Comparison of ENCODE assay signal across 18 cellular contexts in genomic region chr10:123666318-123667291, GRCh38. TPM values are rescaled to one million over a fixed set of nuclear protein-coding genes. Genes with fewer than 3 reads are reported as not detected.
DNase-seq lines count a peak whose midpoint lies in the region; ATAC-seq and TF ChIP-seq lines count a peak whose summit lies in the region.
"Had no signal": no experiment of that assay in that cellular context is flagged by ENCODE, and none has a peak within 500 bp of the region (broad histone marks: within the 10 kb centered on the region; RNA-seq: fewer than 3 reads in every experiment).

A gene with protein sequence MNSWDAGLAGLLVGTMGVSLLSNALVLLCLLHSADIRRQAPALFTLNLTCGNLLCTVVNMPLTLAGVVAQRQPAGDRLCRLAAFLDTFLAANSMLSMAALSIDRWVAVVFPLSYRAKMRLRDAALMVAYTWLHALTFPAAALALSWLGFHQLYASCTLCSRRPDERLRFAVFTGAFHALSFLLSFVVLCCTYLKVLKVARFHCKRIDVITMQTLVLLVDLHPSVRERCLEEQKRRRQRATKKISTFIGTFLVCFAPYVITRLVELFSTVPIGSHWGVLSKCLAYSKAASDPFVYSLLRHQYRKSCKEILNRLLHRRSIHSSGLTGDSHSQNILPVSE (plus strand): TSS chr10:123666355. CDS start chr10:123666408, 53 bp downstream.

- peak within 1 kb of the TSS; percentile 47 for H2AFZ ChIP-seq in GM23338
- H2AFZ ChIP-seq in neuronal stem cell (ENCODE audit: low read length), result no peak within 1 kb of the TSS

- no peak within 1 kb of the TSS for H2BK120ac ChIP-seq in neuronal stem cell (ENCODE audit: low read depth, low read length)

- peak within 1 kb of the TSS; percentile 66 for H3K9ac ChIP-seq in neuronal stem cell (ENCODE audit: low read depth, low read length, poor library complexity)
- H3K9ac ChIP-seq: BLaER1, KMS-11 had no signal

- H3K27ac Mint-ChIP-seq in GM23338, result no peak within 1 kb of the TSS
- no peak within 1 kb of the TSS for H3K27ac Mint-ChIP-seq in natural killer cell treated with Interleukin-12 subunit alpha and Interleukin-12 subunit beta and Interleukin-15 and Interleukin-18, amount 100 ng/mL, for 72 hours
- H3K27ac Mint-ChIP-seq: stimulated activated memory B cell treated with anti-CD40 and anti-IgM and Interleukin-4, amounts not matched to agents 10 μg/mL and 1 μg/mL and 100 μg/mL, for 72 hours; T-helper 17 cell had no signal

- ATAC-seq in GM23338 (peak; percentile 66), HG02852 (IDR thresholded peaks at IDR 0.05; ENCODE audit: unreplicated experiment) (no peak), HG03354 (IDR thresholded peaks at IDR 0.05; ENCODE audit: poor library complexity, severe bottlenecking, unreplicated experiment) (no peak)
- ATAC-seq in natural killer cell treated with Interleukin-12 subunit alpha and Interleukin-12 subunit beta and Interleukin-15 and Interleukin-18, amount 100 ng/mL, for 72 hours, result no peak
- ATAC-seq: left ventricle myocardium superior, T-helper 17 cell had no signal

- H3K9me3 ChIP-seq in neuronal stem cell (replicated peaks in 1 of 2; ENCODE audit: control insufficient read depth in 2 of 2, insufficient read depth in 1 of 2, low read depth in 1 of 2, low read length in 2 of 2), result peaks cover 0 to 7% of the 10 kb centered on the region in 2 donors
- H3K9me3 ChIP-seq: transverse colon had no signal

- no peaks in the 10 kb centered on the region for H3K79me1 ChIP-seq in neuronal stem cell (ENCODE audit: low read depth, low read length)

- no peaks in the 10 kb centered on the region for H3K4me1 ChIP-seq in GM23338 (ENCODE audit: insufficient read depth)
- H3K4me1 ChIP-seq in neuronal stem cell (ENCODE audit: control insufficient read depth in 2 of 2, insufficient read depth in 1 of 2, low read depth in 1 of 2, low read length in 2 of 2), result peaks cover 0 to 11% of the 10 kb centered on the region in 2 donors
- H3K4me1 ChIP-seq: transverse colon had no signal

- no CpG with 5 or more reads among the region's 103 CpGs for WGBS in neuronal stem cell (ENCODE audit: extremely low coverage in 2 of 2, insufficient read length in 2 of 2, insufficient replicate concordance in 1 of 2), 2 donors

- H4K8ac ChIP-seq in neuronal stem cell (ENCODE audit: low read depth, low read length), result no peak within 1 kb of the TSS

- peaks cover 45% of the 10 kb centered on the region for H3K27me3 Mint-ChIP-seq in GM23338 (ENCODE audit: insufficient read depth, low read depth, poor library complexity)
- peaks cover 16 to 21% of the 10 kb centered on the region in 2 donors for H3K27me3 Mint-ChIP-seq in natural killer cell treated with Interleukin-12 subunit alpha and Interleukin-12 subunit beta and Interleukin-15 and Interleukin-18, amount 100 ng/mL, for 72 hours

- H3K4me3 ChIP-seq in GM23338 (peak within 1 kb of the TSS; percentile 51), iPS-11a (ENCODE audit: low read depth, low read length) (peak within 1 kb of the TSS; percentile 24), neuronal stem cell (ENCODE audit: low read length in 2 of 2) (peak within 1 kb of the TSS in 1 of 2 donors; percentile 58)
- H3K4me3 ChIP-seq: BLaER1, transverse colon had no signal

- H3K18ac ChIP-seq in neuronal stem cell (ENCODE audit: low read length), result peak within 1 kb of the TSS; percentile 73

- H3K4me2 ChIP-seq in GM23338 (peak within 1 kb of the TSS; percentile 80), neuronal stem cell (ENCODE audit: insufficient read depth, low read length, poor library complexity, severe bottlenecking) (peak within 1 kb of the TSS; percentile 72)
- H3K4me2 ChIP-seq: KMS-11 had no signal

- H4K20me1 ChIP-seq in GM23338 (replicated peaks; ENCODE audit: insufficient read depth), result no peaks in the 10 kb centered on the region
- H4K20me1 ChIP-seq: BLaER1 had no signal

- peaks cover 19% of the 10 kb centered on the region for H3K4me1 Mint-ChIP-seq in GM23338
- no peaks in the 10 kb centered on the region for H3K4me1 Mint-ChIP-seq in natural killer cell treated with Interleukin-12 subunit alpha and Interleukin-12 subunit beta and Interleukin-15 and Interleukin-18, amount 100 ng/mL, for 72 hours (ENCODE audit: low read depth in 2 of 2)
- H3K4me1 Mint-ChIP-seq: central memory CD8-positive, alpha-beta T cell; stimulated activated memory B cell treated with anti-CD40 and anti-IgM and Interleukin-4, amounts not matched to agents 10 μg/mL and 1 μg/mL and 100 μg/mL, for 72 hours; T-helper 17 cell had no signal

- no peaks in the 10 kb centered on the region for H3F3A ChIP-seq in GM23338 (replicated peaks; ENCODE audit: low read depth)

- H3K9me2 ChIP-seq in GM23338 (ENCODE audit: insufficient read depth), result no peaks in the 10 kb centered on the region

- H3K36me3 ChIP-seq in GM23338 (ENCODE audit: insufficient read depth) (no peaks in the 10 kb centered on the region), neuronal stem cell (replicated peaks in 1 of 2; ENCODE audit: control insufficient read depth in 2 of 2, insufficient read depth in 2 of 2, low read length in 2 of 2) (no peaks in the 10 kb centered on the region)
- H3K36me3 ChIP-seq: BLaER1, transverse colon had no signal

- H2BK5ac ChIP-seq in neuronal stem cell (ENCODE audit: low read length), result no peak within 1 kb of the TSS

- peak within 1 kb of the TSS; percentile 43 for H2BK12ac ChIP-seq in neuronal stem cell (ENCODE audit: low read length)

- no peaks in the 10 kb centered on the region for H3K79me2 ChIP-seq in GM23338 (replicated peaks; ENCODE audit: insufficient read depth)

- H3K23ac ChIP-seq in neuronal stem cell (ENCODE audit: low read depth, low read length, poor library complexity), result peak within 1 kb of the TSS; percentile 90

- 0 out of 4 replicates have a peak, but pooled peaks of 1 of the 2 experiments have one; percentile 7 for TF ChIP-seq CTCF in GM23338 (conservative IDR thresholded peaks at IDR 0.05; ENCODE audit: low read depth in 2 of 2)

- no peak within 1 kb of the TSS for H2BK15ac ChIP-seq in neuronal stem cell (ENCODE audit: low read length)

- H3K27me3 ChIP-seq in GM23338 (ENCODE audit: insufficient read depth) (peaks cover 46% of the 10 kb centered on the region), neuronal stem cell (ENCODE audit: control insufficient read depth in 3 of 3, insufficient read depth in 3 of 3, low read depth in 1 of 3, low read length in 3 of 3) (peaks cover 17 to 64% (median 38%) of the 10 kb centered on the region in 3 experiments)
- H3K27me3 ChIP-seq: BLaER1 had no signal

- no peak within 1 kb of the TSS for H3K14ac ChIP-seq in neuronal stem cell (ENCODE audit: low read length)

- peaks cover 3% of the 10 kb centered on the region for H3K36me3 Mint-ChIP-seq in GM23338 (ENCODE audit: low read depth)
- H3K36me3 Mint-ChIP-seq in natural killer cell treated with Interleukin-12 subunit alpha and Interleukin-12 subunit beta and Interleukin-15 and Interleukin-18, amount 100 ng/mL, for 72 hours, result no peaks in the 10 kb centered on the region
- H3K36me3 Mint-ChIP-seq: stimulated activated memory B cell treated with anti-CD40 and anti-IgM and Interleukin-4, amounts not matched to agents 10 μg/mL and 1 μg/mL and 100 μg/mL, for 72 hours had no signal

- H2AK5ac ChIP-seq in neuronal stem cell (ENCODE audit: low read depth, low read length), result no peak within 1 kb of the TSS

- H4K91ac ChIP-seq in neuronal stem cell (ENCODE audit: low read depth, low read length, poor library complexity), result no peak within 1 kb of the TSS

- H3K4ac ChIP-seq in neuronal stem cell (ENCODE audit: low read length), result no peak within 1 kb of the TSS

- DNase-seq in GM23338 (ENCODE audit: low spot score) (peak; percentile 81), neuronal stem cell (ENCODE audit: low spot score) (peak; percentile 37), SHP77 treated with DMSO at 0.1 percent for 48 hours (lab: John Stamatoyannopoulos, UW) (no peak)
- no peak for DNase-seq in natural killer cell treated with Interleukin-12 subunit alpha and Interleukin-12 subunit beta and Interleukin-15 and Interleukin-18, amount 100 ng/mL, for 72 hours (ENCODE audit: low spot score)
- DNase-seq: activated CD4-positive, CD25-positive, alpha-beta regulatory T cell; hippocampal formation; left ventricle myocardium superior; Right ventricle myocardium superior; T-helper 17 cell; transverse colon had no signal

- peaks cover 4% of the 10 kb centered on the region for H3K9me3 Mint-ChIP-seq in GM23338
- no peaks in the 10 kb centered on the region for H3K9me3 Mint-ChIP-seq in natural killer cell treated with Interleukin-12 subunit alpha and Interleukin-12 subunit beta and Interleukin-15 and Interleukin-18, amount 100 ng/mL, for 72 hours

- peak within 1 kb of the TSS; percentile 79 for H3K4me3 Mint-ChIP-seq in GM23338
- no peak within 1 kb of the TSS for H3K4me3 Mint-ChIP-seq in natural killer cell treated with Interleukin-12 subunit alpha and Interleukin-12 subunit beta and Interleukin-15 and Interleukin-18, amount 100 ng/mL, for 72 hours
- H3K4me3 Mint-ChIP-seq: central memory CD8-positive, alpha-beta T cell; stimulated activated memory B cell treated with anti-CD40 and anti-IgM and Interleukin-4, amounts not matched to agents 10 μg/mL and 1 μg/mL and 100 μg/mL, for 72 hours; T-helper 17 cell had no signal

- H3K27ac ChIP-seq in GM23338 (ENCODE audit: low read depth) (no peak within 1 kb of the TSS), neuronal stem cell (replicated peaks; ENCODE audit: low read length) (no peak within 1 kb of the TSS)
- H3K27ac ChIP-seq: BLaER1, KMS-11, transverse colon had no signal

TF ChIP-seq in GM23338, 12 proteins besides CTCF, POLR2A, EP300 and RAD21 (continues in another document):
- no peak for TF ChIP-seq EZH2 (IDR thresholded peaks at IDR 0.05; ENCODE audit: low read depth, unreplicated experiment)
- TF ChIP-seq ZNF331 (CRISPR knock-in tag; IDR thresholded peaks at IDR 0.05; ENCODE audit: low read depth), result no peak
- no peak for TF ChIP-seq STAT1 (IDR thresholded peaks at IDR 0.05; ENCODE audit: unreplicated experiment)
- TF ChIP-seq ZNF114 (CRISPR knock-in tag; IDR thresholded peaks at IDR 0.05), result no peak
- no peak for TF ChIP-seq NANOG (IDR thresholded peaks at IDR 0.05; ENCODE audit: borderline replicate concordance)

TF ChIP-seq in PFSK-1, 5 proteins besides CTCF, POLR2A, EP300 and RAD21 (continues in another document):
- TF ChIP-seq FOXP2 (optimal IDR thresholded peaks at IDR 0.05; ENCODE audit: borderline replicate concordance, extremely low read depth, extremely low read length, insufficient read depth), result no peak

RNA-seq across cellular contexts. Expression of the gene that starts here (rescaled TPM):
- 0.04 and 0.07 TPM in 2 replicates for total RNA-seq in GM23338 (2014; rRNA removed; shearing (Covaris generic))
- polyA plus RNA-seq in GM23338 (2016; fragmentation: Nextera tagmentation; extraction: Ambion mirVana), result 0.06 TPM in 1 of 2 replicates, not detected in the other
- polyA plus RNA-seq in PFSK-1 (2012; ENCODE audit: insufficient read length, low read depth), result not detected
- polyA plus RNA-seq in neuronal stem cell (2013, experiment 1 of 2), result under 0.01 TPM
- 0.01 TPM for polyA plus RNA-seq in neuronal stem cell (2013, experiment 2 of 2)
- not detected for total RNA-seq in natural killer cell treated with Interleukin-12 subunit alpha and Interleukin-12 subunit beta and Interleukin-15 and Interleukin-18, amount 100 ng/mL, for 72 hours
- total RNA-seq: left ventricle myocardium superior, Right ventricle myocardium superior, T-helper 17 cell, transverse colon had no signal

Comparison
In these comparisons a context has a peak if more than half of its experiments do, and no peak if none do; other contexts are left out.
1. Peak in DNase-seq, ATAC-seq, H3K4me3 ChIP-seq and H3K4me2 ChIP-seq in GM23338; RNA of the gene not detected or under 1 TPM.